Comparison of ENCODE assay signal across 1 cellular context in genomic region chr6:13561624-13562267, GRCh38.
TF ChIP-seq lines count a peak whose summit lies in the region.

No MANE protein-coding gene starts in this region.

TF ChIP-seq in SK-N-SH, 30 proteins besides CTCF, POLR2A, EP300 and RAD21:
- no peak for TF ChIP-seq ELF1 (IDR thresholded peaks at IDR 0.05)
- TF ChIP-seq JUND (IDR thresholded peaks at IDR 0.05), result no peak
- no peak for TF ChIP-seq ZBTB33 (IDR thresholded peaks at IDR 0.05; ENCODE audit: borderline replicate concordance, low read depth)
- no peak for TF ChIP-seq NRF1 (IDR thresholded peaks at IDR 0.05; ENCODE audit: low read depth, low read length)
- no peak for TF ChIP-seq RCOR1 (IDR thresholded peaks at IDR 0.05; ENCODE audit: low read length)
- no peak for TF ChIP-seq PBX3 (IDR thresholded peaks at IDR 0.05)
- no peak for TF ChIP-seq FOXM1 (IDR thresholded peaks at IDR 0.05; ENCODE audit: low read depth)
- TF ChIP-seq NFIC (IDR thresholded peaks at IDR 0.05; ENCODE audit: borderline replicate concordance), result no peak
- no peak for TF ChIP-seq IRF3 (IDR thresholded peaks at IDR 0.05; ENCODE audit: low read depth, low read length)
- no peak for TF ChIP-seq USF2 (IDR thresholded peaks at IDR 0.05; ENCODE audit: borderline replicate concordance, low read depth, low read length)
- no peak for TF ChIP-seq REST (IDR thresholded peaks at IDR 0.05; ENCODE audit: low read depth, low read length)
- no peak for TF ChIP-seq TEAD4 (IDR thresholded peaks at IDR 0.05; ENCODE audit: borderline replicate concordance, insufficient read depth)
- no peak for TF ChIP-seq YY1 (IDR thresholded peaks at IDR 0.05; ENCODE audit: low read depth)
- TF ChIP-seq TCF12 (IDR thresholded peaks at IDR 0.05), result no peak
